Comparison of ENCODE assay signal across 6 cellular contexts in genomic region chr1:62180054-62180453, GRCh38. TPM values are rescaled to one million over a fixed set of nuclear protein-coding genes. Genes with fewer than 3 reads are reported as not detected.
"Had no signal": no experiment of that assay in that cellular context is flagged by ENCODE, and none has a peak within 500 bp of the region (broad histone marks: within the 10 kb centered on the region; RNA-seq: fewer than 3 reads in every experiment).

No MANE protein-coding gene starts in this region.

RNA-seq across cellular contexts. Expression of gene L1TD1, which starts 14.6 kb away (rescaled TPM):
- total RNA-seq: dermis blood vessel endothelial cell; naive thymus-derived CD8-positive, alpha-beta T cell; osteocyte; pulmonary artery endothelial cell; skeletal muscle tissue had no signal
- polyA plus RNA-seq: naive thymus-derived CD8-positive, alpha-beta T cell; neural cell had no signal
